In genomic region chr21:37700641-37701202, GRCh38 we compare ENCODE assay signal across 8 cellular contexts.
A peak's percentile ranks its signal among the peaks of the same experiment; 100 is the strongest.
DNase-seq lines count a peak whose midpoint lies in the region; ATAC-seq and TF ChIP-seq lines count a peak whose summit lies in the region.

No MANE protein-coding gene starts in this region.

- no peaks in the 10 kb centered on the region for H3K4me1 Mint-ChIP-seq in activated naive CD8-positive, alpha-beta T cell treated with anti-CD3 and anti-CD28 coated beads, Interleukin-2, amount 10 ng/mL, durations not matched to agents 7 days and 5 days
- no peaks in the 10 kb centered on the region for H3K4me1 Mint-ChIP-seq in activated naive CD8-positive, alpha-beta T cell treated with anti-CD3 and anti-CD28 coated beads for 36 hours

- ATAC-seq in activated naive CD8-positive, alpha-beta T cell treated with anti-CD3 and anti-CD28 coated beads, Interleukin-2, amount 10 ng/mL, durations not matched to agents 7 days and 5 days (ENCODE audit: low read depth), result peak; percentile 52
- ATAC-seq in GM21723 (IDR thresholded peaks at IDR 0.05; ENCODE audit: unreplicated experiment), result peak; percentile 95

- H3K36me3 Mint-ChIP-seq in activated naive CD8-positive, alpha-beta T cell treated with anti-CD3 and anti-CD28 coated beads, Interleukin-2, amount 10 ng/mL, durations not matched to agents 7 days and 5 days, result no peaks in the 10 kb centered on the region
- H3K36me3 Mint-ChIP-seq in activated naive CD8-positive, alpha-beta T cell treated with anti-CD3 and anti-CD28 coated beads for 36 hours, result no peaks in the 10 kb centered on the region

- H3K4me3 ChIP-seq in astrocyte of the spinal cord (ENCODE audit: low read depth, low read length), result no peak overlapping the region

- POLR2A ChIA-PET in activated naive CD8-positive, alpha-beta T cell treated with anti-CD3 and anti-CD28 coated beads, Interleukin-2, amount 10 ng/mL, durations not matched to agents 7 days and 5 days (lab: Charles Lee), result no interaction called here

- in situ Hi-C loops in astrocyte of the spinal cord (cut with HindIII; ENCODE audit: low sequenced_read_pairs), result no loop called here

- no peak overlapping the region for H3K4me3 Mint-ChIP-seq in activated naive CD8-positive, alpha-beta T cell treated with anti-CD3 and anti-CD28 coated beads, Interleukin-2, amount 10 ng/mL, durations not matched to agents 7 days and 5 days
- no peak overlapping the region for H3K4me3 Mint-ChIP-seq in activated naive CD8-positive, alpha-beta T cell treated with anti-CD3 and anti-CD28 coated beads for 36 hours

- H3K27me3 Mint-ChIP-seq in activated naive CD8-positive, alpha-beta T cell treated with anti-CD3 and anti-CD28 coated beads, Interleukin-2, amount 10 ng/mL, durations not matched to agents 7 days and 5 days, result peaks cover 3% of the 10 kb centered on the region
- peaks cover 14% of the 10 kb centered on the region for H3K27me3 Mint-ChIP-seq in activated naive CD8-positive, alpha-beta T cell treated with anti-CD3 and anti-CD28 coated beads for 36 hours

- no peak for DNase-seq in activated naive CD8-positive, alpha-beta T cell treated with anti-CD3 and anti-CD28 coated beads, Interleukin-2, amount 10 ng/mL, durations not matched to agents 7 days and 5 days
- DNase-seq in activated naive CD8-positive, alpha-beta T cell treated with anti-CD3 and anti-CD28 coated beads for 36 hours, result no peak
- DNase-seq in HS-5 (ENCODE audit: low read depth), result peak; percentile 59
- DNase-seq in NCI-H69 (lab: John Stamatoyannopoulos, UW), result peak; percentile 96
- DNase-seq in astrocyte of the spinal cord (ENCODE audit: low read depth, low spot score), result peak; percentile 75
- peak; percentile 85 for DNase-seq in iris pigment epithelial cell (ENCODE audit: low read depth)
- DNase-seq in superior temporal gyrus (ENCODE audit: extremely low spot score), result peak; percentile 74

- H3K27ac Mint-ChIP-seq in activated naive CD8-positive, alpha-beta T cell treated with anti-CD3 and anti-CD28 coated beads, Interleukin-2, amount 10 ng/mL, durations not matched to agents 7 days and 5 days, result no peak overlapping the region
- no peak overlapping the region for H3K27ac Mint-ChIP-seq in activated naive CD8-positive, alpha-beta T cell treated with anti-CD3 and anti-CD28 coated beads for 36 hours

- H3K9me3 Mint-ChIP-seq in activated naive CD8-positive, alpha-beta T cell treated with anti-CD3 and anti-CD28 coated beads, Interleukin-2, amount 10 ng/mL, durations not matched to agents 7 days and 5 days, result no peaks in the 10 kb centered on the region
- H3K9me3 Mint-ChIP-seq in activated naive CD8-positive, alpha-beta T cell treated with anti-CD3 and anti-CD28 coated beads for 36 hours, result no peaks in the 10 kb centered on the region

- peak; percentile 81 for TF ChIP-seq CTCF in astrocyte of the spinal cord (IDR thresholded peaks at IDR 0.05; ENCODE audit: low read depth, low read length)

Comparison
In these comparisons a context has a peak if more than half of its experiments do, and no peak if none do; other contexts are left out.
1. DNase-seq: peak in HS-5 (single experiment), NCI-H69 (single experiment), astrocyte of the spinal cord (single experiment), iris pigment epithelial cell (single experiment) and superior temporal gyrus (single experiment); none in activated naive CD8-positive, alpha-beta T cell treated with anti-CD3 and anti-CD28 coated beads, Interleukin-2, amount 10 ng/mL, durations not matched to agents 7 days and 5 days (single experiment) and activated naive CD8-positive, alpha-beta T cell treated with anti-CD3 and anti-CD28 coated beads for 36 hours (single experiment).